ENCODE assay signal across 26 cellular contexts in the genomic region with DNA sequence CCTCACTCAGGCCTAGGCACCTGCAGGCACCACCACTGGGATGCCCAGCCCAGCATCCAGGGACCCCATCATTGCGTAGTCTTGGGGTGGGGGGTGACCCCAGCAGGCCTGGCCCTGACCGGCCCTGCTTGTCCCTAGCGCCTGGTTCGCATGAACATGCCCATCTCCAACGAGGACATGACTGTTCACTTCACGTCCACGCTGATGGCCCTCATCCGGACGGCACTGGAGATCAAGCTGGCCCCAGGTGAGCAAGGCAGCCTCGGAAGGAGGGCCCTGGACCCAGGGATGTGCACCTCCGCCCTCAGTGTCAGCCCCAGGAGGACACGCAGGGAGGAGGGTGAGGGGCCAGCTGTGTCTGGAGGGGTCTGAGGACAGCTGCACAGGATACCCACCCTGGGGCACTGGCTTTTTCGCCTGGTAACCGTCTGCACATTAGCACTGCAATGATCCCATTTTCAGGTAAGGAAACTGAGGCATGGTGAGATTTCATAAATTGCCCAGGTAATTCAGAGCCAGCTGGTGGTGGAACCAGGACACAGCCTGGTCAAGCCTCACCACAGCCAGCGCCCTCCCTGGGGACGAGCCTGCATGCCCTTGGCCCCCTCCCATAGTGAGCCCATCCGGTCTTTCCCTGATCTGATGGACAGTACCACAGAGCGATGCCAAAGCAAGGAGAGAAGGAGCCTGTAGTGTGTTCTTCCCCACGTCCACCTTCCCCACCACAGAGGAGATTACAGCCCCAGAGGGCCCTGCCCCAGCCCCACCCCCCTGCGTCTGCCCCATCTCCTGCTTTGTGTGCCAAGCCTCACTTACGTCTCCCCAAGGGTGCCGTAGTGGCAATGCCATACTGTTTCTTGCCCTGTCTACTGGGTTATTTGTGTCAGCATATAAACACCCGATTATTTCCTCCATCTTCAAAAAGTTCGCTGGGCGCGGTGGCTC.
DNase-seq lines count a peak whose midpoint lies in the region; ATAC-seq and TF ChIP-seq lines count a peak whose summit lies in the region.
"Had no signal": no experiment of that assay in that cellular context is flagged by ENCODE, and none has a peak within 500 bp of the region (broad histone marks: within the 10 kb centered on the region; RNA-seq: fewer than 3 reads in every experiment).

No MANE protein-coding gene starts in this region.

- no peak overlapping the region for H3K9ac ChIP-seq in neuronal stem cell (ENCODE audit: low read depth, low read length, poor library complexity)
- H3K9ac ChIP-seq: neural progenitor cell had no signal

- no peaks in the 10 kb centered on the region for H3K27me3 ChIP-seq in neuronal stem cell (ENCODE audit: control insufficient read depth in 3 of 3, insufficient read depth in 3 of 3, low read depth in 1 of 3, low read length in 3 of 3)
- H3K27me3 ChIP-seq in uterus, result no peaks in the 10 kb centered on the region
- H3K27me3 ChIP-seq: neural progenitor cell, right lobe of liver had no signal

- H3K27ac ChIP-seq in coronary artery, result no peak overlapping the region
- H3K27ac ChIP-seq in neuronal stem cell (replicated peaks; ENCODE audit: low read length), result no peak overlapping the region
- no peak overlapping the region for H3K27ac ChIP-seq in uterus
- H3K27ac ChIP-seq: neural progenitor cell, right lobe of liver had no signal

- no peak for ATAC-seq in HG03432 (IDR thresholded peaks at IDR 0.05; ENCODE audit: unreplicated experiment)
- ATAC-seq: left colon, right lobe of liver had no signal

- no peak for TF ChIP-seq POLR2A in uterus (IDR thresholded peaks at IDR 0.05)

- H3K4me3 ChIP-seq in coronary artery (no peak overlapping the region), neuronal stem cell (ENCODE audit: low read length in 2 of 2) (peak overlapping the region in 1 of 2 donors; percentile 24), uterus (no peak overlapping the region)
- H3K4me3 ChIP-seq: dorsolateral prefrontal cortex, neural progenitor cell, right lobe of liver had no signal

- H3K79me1 ChIP-seq in neuronal stem cell (ENCODE audit: low read depth, low read length), result peaks cover 1% of the 10 kb centered on the region

- H2BK12ac ChIP-seq in neuronal stem cell (ENCODE audit: low read length), result no peak overlapping the region

- H2AFZ ChIP-seq in neuronal stem cell (ENCODE audit: low read length), result no peak overlapping the region
- H2AFZ ChIP-seq: neural progenitor cell had no signal

- no peak overlapping the region for H4K91ac ChIP-seq in neuronal stem cell (ENCODE audit: low read depth, low read length, poor library complexity)

- TF ChIP-seq CTCF in coronary artery (IDR thresholded peaks at IDR 0.05), result no peak
- TF ChIP-seq CTCF in uterus (IDR thresholded peaks at IDR 0.05), result no peak

- peak; percentile 10 for DNase-seq in 8988T
- peak; percentile 7 for DNase-seq in AG20443 (ENCODE audit: low spot score)
- peak; percentile 62 for DNase-seq in coronary artery (ENCODE audit: low spot score)
- DNase-seq in neuronal stem cell (ENCODE audit: low spot score), result no peak
- DNase-seq in uterus, result no peak
- no peak for DNase-seq in activated T-cell treated with anti-CD3 and anti-CD28 coated beads, Interleukin-2, amount 50 U/mL, for 1 hour
- DNase-seq in NCI-H2196 treated with DMSO at 0.1 percent for 48 hours (lab: John Stamatoyannopoulos, UW; ENCODE audit: unreplicated experiment), result no peak
- DNase-seq: activated CD4-positive, alpha-beta T cell treated with anti-CD3 and anti-CD28 coated beads for 48 hours; activated naive CD4-positive, alpha-beta T cell treated with anti-CD3 and anti-CD28 coated beads, Interleukin-2, amount 50 U/mL, for 16 hours; C1 segment of cervical spinal cord; cerebellar nuclear complex; dorsolateral prefrontal cortex; foreskin melanocyte; IMR-90; left colon; mesenchymal stem cell; NCI-H446 treated with DMSO at 0.1 percent for 48 hours; NCI-H82; right lobe of liver; SIG-M5; stimulated activated CD4-positive, alpha-beta T cell treated with anti-CD3 and anti-CD28 coated beads, Interleukin-12 subunit alpha, Interleukin-12 subunit beta, amount 100 ng/mL, for 4 hours; stimulated activated CD4-positive, alpha-beta T cell treated with anti-CD3 and anti-CD28 coated beads, Interleukin-2, amount 100 ng/mL, for 48 hours; T-helper 9 cell; trophoblast cell had no signal

- H3K14ac ChIP-seq in neuronal stem cell (ENCODE audit: low read length), result peak overlapping the region; percentile 0

- no peak overlapping the region for H3K4me2 ChIP-seq in neuronal stem cell (ENCODE audit: insufficient read depth, low read length, poor library complexity, severe bottlenecking)
- H3K4me2 ChIP-seq: neural progenitor cell had no signal

- H3K9me3 ChIP-seq in neuronal stem cell (replicated peaks in 1 of 2; ENCODE audit: control insufficient read depth in 2 of 2, insufficient read depth in 1 of 2, low read depth in 1 of 2, low read length in 2 of 2), result peaks cover 0 to 6% of the 10 kb centered on the region in 2 donors
- H3K9me3 ChIP-seq in uterus, result no peaks in the 10 kb centered on the region
- H3K9me3 ChIP-seq: right lobe of liver had no signal

- no CpG with 5 or more reads among the region's 26 CpGs for WGBS in neuronal stem cell (ENCODE audit: extremely low coverage in 2 of 2, insufficient read length in 2 of 2, insufficient replicate concordance in 1 of 2), 2 donors

- no peak overlapping the region for H2AK5ac ChIP-seq in neuronal stem cell (ENCODE audit: low read depth, low read length)

- H2BK15ac ChIP-seq in neuronal stem cell (ENCODE audit: low read length), result no peak overlapping the region

- H2BK120ac ChIP-seq in neuronal stem cell (ENCODE audit: low read depth, low read length), result no peak overlapping the region

- H4K8ac ChIP-seq in neuronal stem cell (ENCODE audit: low read depth, low read length), result no peak overlapping the region

- no peak overlapping the region for H3K4ac ChIP-seq in neuronal stem cell (ENCODE audit: low read length)

- H3K36me3 ChIP-seq in neuronal stem cell (replicated peaks in 1 of 2; ENCODE audit: control insufficient read depth in 2 of 2, insufficient read depth in 2 of 2, low read length in 2 of 2) (no peaks in the 10 kb centered on the region), uterus (no peaks in the 10 kb centered on the region)
- H3K36me3 ChIP-seq: neural progenitor cell, right lobe of liver had no signal

- H3K4me1 ChIP-seq in neuronal stem cell (ENCODE audit: control insufficient read depth in 2 of 2, insufficient read depth in 1 of 2, low read depth in 1 of 2, low read length in 2 of 2) (peaks cover 0 to 19% of the 10 kb centered on the region in 2 donors), uterus (no peaks in the 10 kb centered on the region)
- H3K4me1 ChIP-seq: right lobe of liver had no signal

- no peak overlapping the region for H2BK5ac ChIP-seq in neuronal stem cell (ENCODE audit: low read length)

- H3K23ac ChIP-seq in neuronal stem cell (ENCODE audit: low read depth, low read length, poor library complexity), result no peak overlapping the region

- intact Hi-C loops in uterus (cut with DNase I; ENCODE audit: low total_unique reads), result no loop called here

- no peak overlapping the region for H3K18ac ChIP-seq in neuronal stem cell (ENCODE audit: low read length)

Comparison
In these comparisons a context has a peak if more than half of its experiments do, and no peak if none do; other contexts are left out.
1. DNase-seq: peak in 8988T (single experiment), AG20443 (single experiment) and coronary artery (single experiment); none in neuronal stem cell (single experiment), uterus (0 of 2), activated T-cell treated with anti-CD3 and anti-CD28 coated beads, Interleukin-2, amount 50 U/mL, for 1 hour (single experiment) and NCI-H2196 treated with DMSO at 0.1 percent for 48 hours (single experiment).